9 cellular contexts compared by ENCODE assay signal in the genomic region with DNA sequence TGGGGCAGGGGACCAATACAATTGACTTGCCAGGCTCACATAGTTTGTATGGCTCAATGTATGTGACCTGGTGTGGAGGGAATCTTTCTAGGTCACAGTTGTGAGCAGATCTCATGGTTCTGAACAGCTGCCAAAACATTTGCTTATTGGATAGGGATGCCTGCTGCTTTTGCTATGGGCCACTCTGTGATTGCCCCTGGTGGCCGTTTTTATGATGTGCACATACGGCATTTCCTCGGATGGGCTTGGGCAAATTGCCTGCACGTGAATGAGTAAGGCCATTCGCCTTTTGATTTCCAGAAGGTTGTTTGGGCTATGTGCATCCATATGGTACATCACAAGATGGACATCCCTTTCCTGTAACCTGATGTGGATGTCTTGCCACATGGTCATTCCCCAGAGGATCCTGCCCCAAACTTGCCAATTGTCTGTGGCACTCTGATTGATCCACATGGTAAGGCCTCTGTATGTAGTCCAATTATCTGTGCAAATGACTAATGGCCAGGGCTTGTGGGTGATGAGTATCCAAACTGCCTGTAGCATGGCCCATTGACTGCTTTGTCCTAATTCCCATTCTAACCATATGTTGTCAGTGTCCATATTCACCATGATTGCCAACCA. TPM values are rescaled to one million over a fixed set of nuclear protein-coding genes. Genes with fewer than 3 reads are reported as not detected.
DNase-seq lines count a peak whose midpoint lies in the region; ATAC-seq, FAIRE-seq and TF ChIP-seq lines count a peak whose summit lies in the region.
"Had no signal": no experiment of that assay in that cellular context is flagged by ENCODE, and none has a peak within 500 bp of the region (broad histone marks: within the 10 kb centered on the region; RNA-seq: fewer than 3 reads in every experiment).

No MANE protein-coding gene starts in this region.

- H3K4me1 ChIP-seq in left lung: peaks cover 0 to 8% of the 10 kb centered on the region in 2 donors

- H3K27me3 Mint-ChIP-seq in T-cell: peaks cover 3 to 7% of the 10 kb centered on the region in 2 donors

- intact Hi-C loops in left lung (cut with DNase I): no loop called here

- ATAC-seq in GM19452 (IDR thresholded peaks at IDR 0.05; ENCODE audit: unreplicated experiment) (no peak), T-cell (replicated peaks in 1 of 4) (no peak), left lung (no peak)

- H3K9me3 Mint-ChIP-seq in T-cell: no peaks in the 10 kb centered on the region

- H3K36me3 ChIP-seq in MG63 (no peaks in the 10 kb centered on the region), bronchial epithelial cell (ENCODE audit: control insufficient read depth, insufficient read depth, low read length) (no peaks in the 10 kb centered on the region), left lung (no peaks in the 10 kb centered on the region)

- DNase-seq in DMS 273 (lab: John Stamatoyannopoulos, UW; ENCODE audit: unreplicated experiment): peak; percentile 90
- DNase-seq in MG63: peak; percentile 71
- DNase-seq in bronchial epithelial cell (ENCODE audit: low read depth): peak; percentile 50
- peak; percentile 76 to 90 for DNase-seq in lung microvascular endothelial cell (ENCODE audit: low read depth in 2 of 2)
- no peak for DNase-seq in T-cell
- no peak for DNase-seq in NCI-H2107 treated with DMSO at 0.1 percent for 48 hours (lab: John Stamatoyannopoulos, UW; ENCODE audit: unreplicated experiment)
- DNase-seq in left lung: no peak

- TF ChIP-seq CTCF in bronchial epithelial cell (IDR thresholded peaks at IDR 0.05; ENCODE audit: insufficient read depth, low read length, severe bottlenecking) (peak; percentile 54), left lung (IDR thresholded peaks at IDR 0.05) (peak in 1 of 2 donors; percentile 46)

- no peaks in the 10 kb centered on the region for H3K36me3 Mint-ChIP-seq in T-cell

- no peak overlapping the region for H3K27ac ChIP-seq in left lung

- FAIRE-seq in bronchial epithelial cell (lab: Jason Lieb, UNC): no peak

- H3K9me3 ChIP-seq in MG63: no peaks in the 10 kb centered on the region
- H3K9me3 ChIP-seq in left lung: no peaks in the 10 kb centered on the region

- no peak overlapping the region for H3K27ac Mint-ChIP-seq in T-cell

- no peaks in the 10 kb centered on the region for H3K4me1 Mint-ChIP-seq in T-cell

- H3K4me3 ChIP-seq in MG63 (no peak overlapping the region), bronchial epithelial cell (ENCODE audit: low read depth, low read length) (no peak overlapping the region), left lung (no peak overlapping the region)

- H3K4me3 Mint-ChIP-seq in T-cell: no peak overlapping the region

- H3K27me3 ChIP-seq in MG63 (no peaks in the 10 kb centered on the region), bronchial epithelial cell (ENCODE audit: control insufficient read depth, insufficient read depth, low read length) (no peaks in the 10 kb centered on the region), left lung (no peaks in the 10 kb centered on the region)

- CTCF ChIA-PET in T-cell (lab: Charles Lee): no interaction called here

- POLR2A ChIA-PET in T-cell (lab: Charles Lee): no interaction called here

RNA-seq across cellular contexts. Expression of gene SLC22A4, which starts 10.7 kb away (rescaled TPM):
- 0.03 and 0.35 TPM in 2 replicates for total RNA-seq in MG63 (2014; rRNA removed; shearing (Covaris generic); ENCODE audit: low replicate concordance)
- 0.13 and 0.26 TPM in 2 replicates for total RNA-seq in bronchial epithelial cell
- total RNA-seq in lung microvascular endothelial cell: 2.4 and 4.4 TPM in 2 replicates
- under 1 TPM in 1 of 5 donors, not detected in 4; 0.20 TPM for total RNA-seq in T-cell
- 10 to 100 TPM in 1 of 2 donors, 1 to 10 TPM in 1; 1.0 to 10.3 TPM for total RNA-seq in left lung

RNA-seq across cellular contexts. Expression of gene PDLIM4, which starts 26.0 kb away (rescaled TPM):
- 71.1 and 130 TPM in 2 replicates for total RNA-seq in MG63 (2014; rRNA removed; shearing (Covaris generic); ENCODE audit: low replicate concordance)
- total RNA-seq in bronchial epithelial cell: 12.9 and 18.8 TPM in 2 replicates
- 18.3 and 24.6 TPM in 2 replicates for total RNA-seq in lung microvascular endothelial cell
- total RNA-seq in T-cell: not detected
- total RNA-seq in left lung: 10 to 100 TPM in 1 of 2 donors, 1 to 10 TPM in 1; 7.7 to 13.5 TPM
- total RNA-seq: mononuclear cell had no signal

RNA-seq across cellular contexts. Expression of gene P4HA2, which starts 55.9 kb away (rescaled TPM):
- total RNA-seq in MG63 (2014; rRNA removed; shearing (Covaris generic); ENCODE audit: low replicate concordance): 71.0 and 96.8 TPM in 2 replicates
- total RNA-seq in bronchial epithelial cell: 174 and 190 TPM in 2 replicates
- total RNA-seq in lung microvascular endothelial cell: 35.1 and 36.8 TPM in 2 replicates
- under 1 TPM in 3 of 5 donors, not detected in 2; 0.50 to 0.99 (median 0.98) TPM for total RNA-seq in T-cell
- 10 to 100 TPM; 58.5 to 81.9 TPM for total RNA-seq in left lung

Comparison
In these comparisons a context has a peak if more than half of its experiments do, and no peak if none do; other contexts are left out.
1. DNase-seq: peak in DMS 273 (single experiment), MG63 (single experiment), bronchial epithelial cell (single experiment) and lung microvascular endothelial cell (2 of 2); none in T-cell (0 of 34), NCI-H2107 treated with DMSO at 0.1 percent for 48 hours (single experiment) and left lung (0 of 2).
2. RNA of gene PDLIM4, which starts 26.0 kb away (total RNA-seq): 71.1 to 130 TPM in MG63, 18.3 to 24.6 TPM in lung microvascular endothelial cell, 7.7 to 13.5 TPM in left lung and 12.9 to 18.8 TPM in bronchial epithelial cell; not detected in T-cell; every median in the first group is over 4 times any median in the second.
3. RNA of gene P4HA2, which starts 55.9 kb away (total RNA-seq): 174 to 190 TPM in bronchial epithelial cell, 71.0 to 96.8 TPM in MG63, 58.5 to 81.9 TPM in left lung and 35.1 to 36.8 TPM in lung microvascular endothelial cell; 0.50 to 0.99 TPM in T-cell; every median in the first group is over 10 times any median in the second.